2 cellular contexts compared by ENCODE assay signal in genomic region chr2:130544978-130545377, GRCh38. TPM values are rescaled to one million over a fixed set of nuclear protein-coding genes. Genes with fewer than 3 reads are reported as not detected.
"Had no signal": no experiment of that assay in that cellular context is flagged by ENCODE, and none has a peak within 500 bp of the region (broad histone marks: within the 10 kb centered on the region; RNA-seq: fewer than 3 reads in every experiment).

No MANE protein-coding gene starts in this region.

RNA-seq across cellular contexts. Expression of gene CFC1B, which starts 24.0 kb away (rescaled TPM):
- total RNA-seq: G401, GM12878 had no signal
- polyA plus RNA-seq: GM12878 had no signal

RNA-seq across cellular contexts. Expression of gene POTEI, which starts 35.9 kb away (rescaled TPM):
- total RNA-seq: G401 had no signal

RNA-seq across cellular contexts. Expression of gene CFC1, which starts 54.4 kb away (rescaled TPM):
- total RNA-seq: G401, GM12878 had no signal
- polyA plus RNA-seq: GM12878 had no signal
